19 cellular contexts compared by ENCODE assay signal in the genomic region with DNA sequence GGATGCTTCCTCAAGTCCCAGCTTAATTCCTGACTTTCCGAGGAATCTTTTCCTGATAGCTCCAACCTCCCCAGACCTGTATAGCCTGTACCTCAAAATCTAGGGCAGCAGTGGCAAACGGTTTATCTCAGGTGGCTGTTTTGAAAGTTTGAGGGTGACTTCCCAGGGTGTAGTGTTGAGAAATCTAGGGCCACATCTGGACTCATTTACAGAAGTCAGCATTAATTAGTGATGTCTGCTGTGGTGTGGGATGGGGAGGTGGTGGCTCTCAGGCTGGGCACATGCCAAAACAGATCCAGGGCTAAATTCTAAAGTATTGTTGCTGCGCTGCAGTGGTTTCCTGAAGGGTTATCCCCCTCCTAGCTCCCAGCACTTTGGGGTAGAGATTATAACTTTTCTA. TPM values are rescaled to one million over a fixed set of nuclear protein-coding genes. Genes with fewer than 3 reads are reported as not detected.
A peak's percentile ranks its signal among the peaks of the same experiment; 100 is the strongest.
DNase-seq lines count a peak whose midpoint lies in the region; ATAC-seq and TF ChIP-seq lines count a peak whose summit lies in the region.
"Had no signal": no experiment of that assay in that cellular context is flagged by ENCODE, and none has a peak within 500 bp of the region (broad histone marks: within the 10 kb centered on the region; RNA-seq: fewer than 3 reads in every experiment).

No MANE protein-coding gene starts in this region.

- ATAC-seq in Right ventricle myocardium inferior (no peak), HG02884 (IDR thresholded peaks at IDR 0.05; ENCODE audit: unreplicated experiment) (no peak)

- WGBS in smooth muscle cell (ENCODE audit: low lambda C conversion rate): 46% methylated on average over 3 of the region's 3 CpGs

- H3K27ac ChIP-seq in cardiac muscle cell (peak overlapping the region; percentile 48), smooth muscle cell (ENCODE audit: low read depth) (peak overlapping the region; percentile 50)

- no peaks in the 10 kb centered on the region for H3K9me3 ChIP-seq in cardiac muscle cell (ENCODE audit: low read depth)
- no peaks in the 10 kb centered on the region for H3K9me3 ChIP-seq in smooth muscle cell (replicated peaks; ENCODE audit: low read depth)

- H3K4me2 ChIP-seq in smooth muscle cell: peak overlapping the region; percentile 60

- TF ChIP-seq CTCF in cardiac muscle cell (IDR thresholded peaks at IDR 0.05; ENCODE audit: low read depth, low read length) (no peak), smooth muscle cell (IDR thresholded peaks at IDR 0.05; ENCODE audit: borderline replicate concordance, insufficient read depth, poor library complexity, severe bottlenecking) (no peak)

- H3K4me1 ChIP-seq in cardiac muscle cell (ENCODE audit: low read depth): peaks cover 66% of the 10 kb centered on the region
- peaks cover 53% of the 10 kb centered on the region for H3K4me1 ChIP-seq in smooth muscle cell (ENCODE audit: low read depth)

- no peak for DNase-seq in cardiac muscle cell (ENCODE audit: low read depth in 1 of 2, low spot score in 1 of 2)
- DNase-seq in Right ventricle myocardium inferior (ENCODE audit: missing footprints): no peak
- peak; percentile 65 for DNase-seq in RPMI7951 (ENCODE audit: low read depth)
- DNase-seq in fibroblast of gingiva (ENCODE audit: low read depth): peak; percentile 62
- no peak for DNase-seq in smooth muscle cell (lab: John Stamatoyannopoulos, UW; ENCODE audit: unreplicated experiment)
- DNase-seq in COR-L47 (lab: John Stamatoyannopoulos, UW): no peak
- no peak for DNase-seq in DMS114 treated with DMSO at 0.1 percent for 48 hours (lab: John Stamatoyannopoulos, UW; ENCODE audit: unreplicated experiment)
- DNase-seq: AML-193; Calu3; CD4-positive, CD25-positive, alpha-beta regulatory T cell; DND-41; HFFc6; KG1; NCI-H1092 treated with DMSO at 0.1 percent for 48 hours; NCI-H1694; NCI-H345; NCI-H748 treated with DMSO at 0.1 percent for 48 hours; SHP77 treated with DMSO at 0.1 percent for 48 hours had no signal

- peaks cover 38% of the 10 kb centered on the region for H3F3A ChIP-seq in smooth muscle cell (ENCODE audit: low read depth)

- no peak overlapping the region for H3K9ac ChIP-seq in smooth muscle cell (ENCODE audit: low read depth)

- peaks cover 95% of the 10 kb centered on the region for H4K20me1 ChIP-seq in smooth muscle cell (ENCODE audit: low read depth)

- H3K36me3 ChIP-seq in cardiac muscle cell (no peaks in the 10 kb centered on the region), smooth muscle cell (ENCODE audit: low read depth) (no peaks in the 10 kb centered on the region)

- peaks cover 100% of the 10 kb centered on the region for H3K79me2 ChIP-seq in smooth muscle cell (ENCODE audit: low read depth)

- no peak overlapping the region for H2AFZ ChIP-seq in smooth muscle cell (ENCODE audit: low read depth)

- H3K4me3 ChIP-seq in cardiac muscle cell (no peak overlapping the region), smooth muscle cell (no peak overlapping the region)

- H3K27me3 ChIP-seq in cardiac muscle cell: no peaks in the 10 kb centered on the region
- H3K27me3 ChIP-seq in smooth muscle cell (ENCODE audit: low read depth): no peaks in the 10 kb centered on the region

- intact Hi-C loops in Right ventricle myocardium inferior (cut with DNase I): no loop called here

RNA-seq across cellular contexts. Expression of a gene that starts 38.0 kb away (rescaled TPM):
- total RNA-seq in cardiac muscle cell (112 and 172 TPM in 2 replicates), Right ventricle myocardium inferior (13.1 TPM), smooth muscle cell (89.6 and 92.7 TPM in 2 replicates)
- polyA plus RNA-seq in cardiac muscle cell (73.3 and 98.3 TPM in 2 replicates), smooth muscle cell (115 and 142 TPM in 2 replicates)
- total RNA-seq in RPMI7951 (2014; rRNA removed; shearing (Covaris generic)): 19.3 and 25.3 TPM in 2 replicates
- polyA plus RNA-seq: CD4-positive, CD25-positive, alpha-beta regulatory T cell had no signal

Comparison
In these comparisons a context has a peak if more than half of its experiments do, and no peak if none do; other contexts are left out.
1. DNase-seq: peak in RPMI7951 (single experiment) and fibroblast of gingiva (single experiment); none in cardiac muscle cell (0 of 2), Right ventricle myocardium inferior (single experiment), smooth muscle cell (single experiment), COR-L47 (single experiment) and DMS114 treated with DMSO at 0.1 percent for 48 hours (single experiment).